ENCODE assay signal across 1 cellular context in the genomic region with DNA sequence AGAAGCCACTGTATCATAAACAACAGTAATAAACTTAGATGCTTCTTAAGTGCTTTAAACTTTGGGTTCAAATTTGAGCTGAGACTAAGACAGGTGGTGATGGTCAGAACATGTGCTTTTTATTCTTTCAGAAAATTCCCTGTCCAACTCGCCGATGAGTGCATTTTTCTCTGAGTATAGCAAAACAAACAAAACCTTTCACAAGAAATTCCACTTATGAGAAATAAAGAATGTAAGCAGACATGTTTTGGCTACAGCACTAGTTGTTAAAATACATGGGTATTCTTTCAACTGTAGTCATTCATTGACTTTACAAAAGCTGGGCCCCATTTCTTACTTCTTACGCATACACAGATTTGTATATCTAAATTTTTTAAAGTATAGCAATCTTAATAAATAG.
TF ChIP-seq lines count a peak whose summit lies in the region.

No MANE protein-coding gene starts in this region.

TF ChIP-seq in GM23338, 12 proteins besides CTCF, POLR2A, EP300 and RAD21 (continued from another document):
- TF ChIP-seq, protein P1, sequence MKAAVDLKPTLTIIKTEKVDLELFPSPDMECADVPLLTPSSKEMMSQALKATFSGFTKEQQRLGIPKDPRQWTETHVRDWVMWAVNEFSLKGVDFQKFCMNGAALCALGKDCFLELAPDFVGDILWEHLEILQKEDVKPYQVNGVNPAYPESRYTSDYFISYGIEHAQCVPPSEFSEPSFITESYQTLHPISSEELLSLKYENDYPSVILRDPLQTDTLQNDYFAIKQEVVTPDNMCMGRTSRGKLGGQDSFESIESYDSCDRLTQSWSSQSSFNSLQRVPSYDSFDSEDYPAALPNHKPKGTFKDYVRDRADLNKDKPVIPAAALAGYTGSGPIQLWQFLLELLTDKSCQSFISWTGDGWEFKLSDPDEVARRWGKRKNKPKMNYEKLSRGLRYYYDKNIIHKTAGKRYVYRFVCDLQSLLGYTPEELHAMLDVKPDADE (IDR thresholded peaks at IDR 0.05), result no peak
- TF ChIP-seq ZNF331 (CRISPR knock-in tag; IDR thresholded peaks at IDR 0.05; ENCODE audit: low read depth), result no peak
- TF ChIP-seq JUNB (IDR thresholded peaks at IDR 0.05; ENCODE audit: unreplicated experiment), result no peak
- TF ChIP-seq CREB1 (CRISPR knock-in tag; IDR thresholded peaks at IDR 0.05; ENCODE audit: low read depth), result no peak
- TF ChIP-seq, protein P2, sequence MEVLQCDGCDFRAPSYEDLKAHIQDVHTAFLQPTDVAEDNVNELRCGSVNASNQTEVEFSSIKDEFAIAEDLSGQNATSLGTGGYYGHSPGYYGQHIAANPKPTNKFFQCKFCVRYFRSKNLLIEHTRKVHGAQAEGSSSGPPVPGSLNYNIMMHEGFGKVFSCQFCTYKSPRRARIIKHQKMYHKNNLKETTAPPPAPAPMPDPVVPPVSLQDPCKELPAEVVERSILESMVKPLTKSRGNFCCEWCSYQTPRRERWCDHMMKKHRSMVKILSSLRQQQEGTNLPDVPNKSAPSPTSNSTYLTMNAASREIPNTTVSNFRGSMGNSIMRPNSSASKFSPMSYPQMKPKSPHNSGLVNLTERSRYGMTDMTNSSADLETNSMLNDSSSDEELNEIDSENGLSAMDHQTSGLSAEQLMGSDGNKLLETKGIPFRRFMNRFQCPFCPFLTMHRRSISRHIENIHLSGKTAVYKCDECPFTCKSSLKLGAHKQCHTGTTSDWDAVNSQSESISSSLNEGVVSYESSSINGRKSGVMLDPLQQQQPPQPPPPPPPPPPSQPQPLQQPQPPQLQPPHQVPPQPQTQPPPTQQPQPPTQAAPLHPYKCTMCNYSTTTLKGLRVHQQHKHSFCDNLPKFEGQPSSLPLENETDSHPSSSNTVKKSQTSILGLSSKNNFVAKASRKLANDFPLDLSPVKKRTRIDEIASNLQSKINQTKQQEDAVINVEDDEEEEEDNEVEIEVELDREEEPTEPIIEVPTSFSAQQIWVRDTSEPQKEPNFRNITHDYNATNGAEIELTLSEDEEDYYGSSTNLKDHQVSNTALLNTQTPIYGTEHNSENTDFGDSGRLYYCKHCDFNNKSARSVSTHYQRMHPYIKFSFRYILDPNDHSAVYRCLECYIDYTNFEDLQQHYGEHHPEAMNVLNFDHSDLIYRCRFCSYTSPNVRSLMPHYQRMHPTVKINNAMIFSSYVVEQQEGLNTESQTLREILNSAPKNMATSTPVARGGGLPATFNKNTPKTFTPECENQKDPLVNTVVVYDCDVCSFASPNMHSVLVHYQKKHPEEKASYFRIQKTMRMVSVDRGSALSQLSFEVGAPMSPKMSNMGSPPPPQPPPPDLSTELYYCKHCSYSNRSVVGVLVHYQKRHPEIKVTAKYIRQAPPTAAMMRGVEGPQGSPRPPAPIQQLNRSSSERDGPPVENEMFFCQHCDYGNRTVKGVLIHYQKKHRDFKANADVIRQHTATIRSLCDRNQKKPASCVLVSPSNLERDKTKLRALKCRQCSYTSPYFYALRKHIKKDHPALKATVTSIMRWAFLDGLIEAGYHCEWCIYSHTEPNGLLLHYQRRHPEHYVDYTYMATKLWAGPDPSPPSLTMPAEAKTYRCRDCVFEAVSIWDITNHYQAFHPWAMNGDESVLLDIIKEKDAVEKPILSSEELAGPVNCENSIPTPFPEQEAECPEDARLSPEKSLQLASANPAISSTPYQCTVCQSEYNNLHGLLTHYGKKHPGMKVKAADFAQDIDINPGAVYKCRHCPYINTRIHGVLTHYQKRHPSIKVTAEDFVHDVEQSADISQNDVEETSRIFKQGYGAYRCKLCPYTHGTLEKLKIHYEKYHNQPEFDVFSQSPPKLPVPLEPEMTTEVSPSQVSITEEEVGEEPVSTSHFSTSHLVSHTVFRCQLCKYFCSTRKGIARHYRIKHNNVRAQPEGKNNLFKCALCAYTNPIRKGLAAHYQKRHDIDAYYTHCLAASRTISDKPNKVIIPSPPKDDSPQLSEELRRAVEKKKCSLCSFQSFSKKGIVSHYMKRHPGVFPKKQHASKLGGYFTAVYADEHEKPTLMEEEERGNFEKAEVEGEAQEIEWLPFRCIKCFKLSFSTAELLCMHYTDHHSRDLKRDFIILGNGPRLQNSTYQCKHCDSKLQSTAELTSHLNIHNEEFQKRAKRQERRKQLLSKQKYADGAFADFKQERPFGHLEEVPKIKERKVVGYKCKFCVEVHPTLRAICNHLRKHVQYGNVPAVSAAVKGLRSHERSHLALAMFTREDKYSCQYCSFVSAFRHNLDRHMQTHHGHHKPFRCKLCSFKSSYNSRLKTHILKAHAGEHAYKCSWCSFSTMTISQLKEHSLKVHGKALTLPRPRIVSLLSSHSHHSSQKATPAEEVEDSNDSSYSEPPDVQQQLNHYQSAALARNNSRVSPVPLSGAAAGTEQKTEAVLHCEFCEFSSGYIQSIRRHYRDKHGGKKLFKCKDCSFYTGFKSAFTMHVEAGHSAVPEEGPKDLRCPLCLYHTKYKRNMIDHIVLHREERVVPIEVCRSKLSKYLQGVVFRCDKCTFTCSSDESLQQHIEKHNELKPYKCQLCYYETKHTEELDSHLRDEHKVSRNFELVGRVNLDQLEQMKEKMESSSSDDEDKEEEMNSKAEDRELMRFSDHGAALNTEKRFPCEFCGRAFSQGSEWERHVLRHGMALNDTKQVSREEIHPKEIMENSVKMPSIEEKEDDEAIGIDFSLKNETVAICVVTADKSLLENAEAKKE (CRISPR knock-in tag; IDR thresholded peaks at IDR 0.05), result no peak
